ENCODE assay signal across 10 cellular contexts in the genomic region with DNA sequence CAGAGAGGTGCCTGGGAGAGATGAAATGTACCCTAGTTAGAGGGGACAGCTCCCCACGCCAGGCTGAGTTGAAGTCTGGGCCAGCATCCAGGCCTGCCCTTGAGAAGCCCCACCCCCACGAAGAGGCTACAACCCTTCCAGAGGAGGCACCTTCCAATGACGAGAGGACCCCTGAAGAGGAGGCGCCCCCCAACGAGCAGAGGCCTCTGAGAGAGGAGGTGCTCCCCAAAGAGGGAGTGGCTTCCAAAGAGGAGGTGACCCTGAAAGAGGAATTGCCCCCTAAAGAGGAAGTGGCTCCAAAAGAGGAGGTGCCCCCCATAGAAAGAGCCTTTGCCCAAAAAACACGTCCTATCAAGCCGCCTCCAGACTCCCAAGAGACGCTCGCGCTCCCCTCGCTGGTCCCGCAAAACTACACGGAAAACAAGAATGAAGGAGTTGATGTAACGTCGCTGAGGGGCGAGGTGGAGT. TPM values are rescaled to one million over a fixed set of nuclear protein-coding genes. Genes with fewer than 3 reads are reported as not detected.
DNase-seq lines count a peak whose midpoint lies in the region; ATAC-seq and TF ChIP-seq lines count a peak whose summit lies in the region.
"Had no signal": no experiment of that assay in that cellular context is flagged by ENCODE, and none has a peak within 500 bp of the region (broad histone marks: within the 10 kb centered on the region; RNA-seq: fewer than 3 reads in every experiment).

No MANE protein-coding gene starts in this region.

- H3K36me3 ChIP-seq in duodenal mucosa (ENCODE audit: control insufficient read depth in 1 of 2, insufficient read depth in 2 of 2, low read length in 2 of 2): no peaks in the 10 kb centered on the region
- no peaks in the 10 kb centered on the region for H3K36me3 ChIP-seq in neural progenitor cell

- no peaks in the 10 kb centered on the region for H3K79me2 ChIP-seq in neural progenitor cell (ENCODE audit: low read depth)
- H3K79me2 ChIP-seq: parathyroid adenoma had no signal

- H3K27me3 Mint-ChIP-seq in IgD-negative memory B cell (peaks cover 7% of the 10 kb centered on the region), neural progenitor cell (ENCODE audit: insufficient read depth, low read depth) (peaks cover 11% of the 10 kb centered on the region)

- peak overlapping the region; percentile 95 for H3K4me2 ChIP-seq in neural progenitor cell

- H3K27ac ChIP-seq in duodenal mucosa (ENCODE audit: low read depth, low read length) (peak overlapping the region; percentile 20), neural progenitor cell (no peak overlapping the region)
- H3K27ac ChIP-seq: parathyroid adenoma had no signal

- H3F3A ChIP-seq in neural progenitor cell (ENCODE audit: low read depth): peaks cover 32% of the 10 kb centered on the region

- H3K9me3 Mint-ChIP-seq in IgD-negative memory B cell: peaks cover 0 to 5% (median 0%) of the 10 kb centered on the region in 3 donors
- H3K9me3 Mint-ChIP-seq in neural progenitor cell: no peaks in the 10 kb centered on the region

- peaks cover 28% of the 10 kb centered on the region for H4K20me1 ChIP-seq in neural progenitor cell (ENCODE audit: low read depth)

- no peak overlapping the region for H2AFZ ChIP-seq in neural progenitor cell (replicated peaks)
- H2AFZ ChIP-seq: parathyroid adenoma had no signal

- H3K9me3 ChIP-seq in duodenal mucosa (ENCODE audit: control insufficient read depth in 1 of 2, low read length in 2 of 2) (no peaks in the 10 kb centered on the region), neural progenitor cell (ENCODE audit: low read depth) (no peaks in the 10 kb centered on the region)

- H3K4me1 ChIP-seq in duodenal mucosa (ENCODE audit: control insufficient read depth in 1 of 2, insufficient read depth in 2 of 2, low read length in 2 of 2) (peaks cover 12 to 36% of the 10 kb centered on the region in 2 donors), neural progenitor cell (peaks cover 23% of the 10 kb centered on the region)
- H3K4me1 ChIP-seq: parathyroid adenoma had no signal

- DNase-seq in CD1c-positive myeloid dendritic cell (ENCODE audit: extremely low spot score) (peak; percentile 58), neural progenitor cell (ENCODE audit: low spot score) (peak; percentile 31), NCI-H345 treated with DMSO at 0.1 percent for 48 hours (lab: John Stamatoyannopoulos, UW; ENCODE audit: unreplicated experiment) (no peak), NCI-H2081 treated with DMSO at 0.1 percent for 48 hours (lab: John Stamatoyannopoulos, UW) (no peak), NCI-H1694 treated with DMSO at 0.1 percent for 48 hours (lab: John Stamatoyannopoulos, UW) (no peak)
- DNase-seq: NCI-H1105 treated with DMSO at 0.1 percent for 48 hours had no signal

- H3K4me3 ChIP-seq in duodenal mucosa (ENCODE audit: low read depth in 1 of 2, low read length in 2 of 2): peak overlapping the region; percentile 61 to 68
- peak overlapping the region; percentile 78 for H3K4me3 ChIP-seq in neural progenitor cell

- H3K4me3 Mint-ChIP-seq in IgD-negative memory B cell (peak overlapping the region; percentile 82 to 98 (median 88)), neural progenitor cell (peak overlapping the region; percentile 71)

- H3K4me1 Mint-ChIP-seq in IgD-negative memory B cell (peaks cover 11 to 15% (median 12%) of the 10 kb centered on the region in 3 donors), neural progenitor cell (peaks cover 20% of the 10 kb centered on the region)

- H3K27me3 ChIP-seq in duodenal mucosa (ENCODE audit: control insufficient read depth in 1 of 2, insufficient read depth in 2 of 2, low read length in 2 of 2) (peaks cover 8 to 12% of the 10 kb centered on the region in 2 donors), neural progenitor cell (peaks cover 65% of the 10 kb centered on the region)

- H3K36me3 Mint-ChIP-seq in IgD-negative memory B cell (no peaks in the 10 kb centered on the region), neural progenitor cell (peaks cover 10% of the 10 kb centered on the region)

- peak overlapping the region; percentile 25 to 47 for H3K9ac ChIP-seq in duodenal mucosa (ENCODE audit: low read depth in 1 of 2, low read length in 2 of 2)
- H3K9ac ChIP-seq in neural progenitor cell: no peak overlapping the region
- H3K9ac ChIP-seq: parathyroid adenoma had no signal

- peak overlapping the region in 2 of 3 donors; percentile 7 to 36 for H3K27ac Mint-ChIP-seq in IgD-negative memory B cell
- no peak overlapping the region for H3K27ac Mint-ChIP-seq in neural progenitor cell

- no peak for ATAC-seq in esophagus mucosa

- no peak for TF ChIP-seq CTCF in neural progenitor cell (IDR thresholded peaks at IDR 0.05)

RNA-seq across cellular contexts. Expression of gene EVA1B, which starts 3.1 kb away (rescaled TPM):
- polyA plus RNA-seq in IgD-negative memory B cell: not detected
- total RNA-seq in neural progenitor cell (ENCODE audit: low replicate concordance) (3.1 and 14.7 TPM in 2 replicates), esophagus mucosa (3.7 TPM)

RNA-seq across cellular contexts. Expression of gene SH3D21, which starts 14.2 kb away (rescaled TPM):
- 0.46 TPM for polyA plus RNA-seq in IgD-negative memory B cell
- total RNA-seq in neural progenitor cell (ENCODE audit: low replicate concordance): 6.1 and 15.1 TPM in 2 replicates
- 9.2 TPM for total RNA-seq in esophagus mucosa

Comparison
In these comparisons a context has a peak if more than half of its experiments do, and no peak if none do; other contexts are left out.
1. DNase-seq: peak in CD1c-positive myeloid dendritic cell (single experiment) and neural progenitor cell (single experiment); none in NCI-H345 treated with DMSO at 0.1 percent for 48 hours (single experiment), NCI-H2081 treated with DMSO at 0.1 percent for 48 hours (single experiment) and NCI-H1694 treated with DMSO at 0.1 percent for 48 hours (single experiment).